1 cellular context compared by ENCODE assay signal in genomic region chr3:8762607-8763377, GRCh38.
TF ChIP-seq lines count a peak whose summit lies in the region.

No MANE protein-coding gene starts in this region.

TF ChIP-seq in HepG2, 621 proteins besides CTCF, POLR2A, EP300 and RAD21:
- TF ChIP-seq PITX1 (CRISPR knock-in tag; IDR thresholded peaks at IDR 0.05): no peak
- no peak for TF ChIP-seq HIC2 (CRISPR knock-in tag; IDR thresholded peaks at IDR 0.05; ENCODE audit: low read depth)
- no peak for TF ChIP-seq ZNF615 (CRISPR knock-in tag; IDR thresholded peaks at IDR 0.05; ENCODE audit: borderline replicate concordance)
- TF ChIP-seq PRMT3 (CRISPR knock-in tag; IDR thresholded peaks at IDR 0.05; ENCODE audit: borderline replicate concordance, low read depth): no peak
- no peak for TF ChIP-seq ZNF598 (CRISPR knock-in tag; IDR thresholded peaks at IDR 0.05; ENCODE audit: borderline replicate concordance)
- TF ChIP-seq THRA (CRISPR knock-in tag; IDR thresholded peaks at IDR 0.05; ENCODE audit: borderline replicate concordance): no peak
- TF ChIP-seq ZNF33B (CRISPR knock-in tag; IDR thresholded peaks at IDR 0.05): no peak
